ENCODE assay signal across 11 cellular contexts in genomic region chr10:34731885-34732701, GRCh38.
A peak's percentile ranks its signal among the peaks of the same experiment; 100 is the strongest.
DNase-seq lines count a peak whose midpoint lies in the region; ATAC-seq, FAIRE-seq and TF ChIP-seq lines count a peak whose summit lies in the region.
"Had no signal": no experiment of that assay in that cellular context is flagged by ENCODE, and none has a peak within 500 bp of the region (broad histone marks: within the 10 kb centered on the region; RNA-seq: fewer than 3 reads in every experiment).

No MANE protein-coding gene starts in this region.

- no peak overlapping the region for H2AFZ ChIP-seq in K562 (ENCODE audit: low read depth, low read length)
- no peak overlapping the region for H2AFZ ChIP-seq in hepatocyte

- TF ChIP-seq POLR2A in K562 (conservative IDR thresholded peaks at IDR 0.05), result no peak

- CTCF ChIA-PET in K562 (lab: Yijun Ruan, JAX; ENCODE audit: low intra/inter-chr PET ratio), result no interaction called here

- no peak overlapping the region for H3K27ac ChIP-seq in K562 (ENCODE audit: extremely low read depth, low read depth, low read length)
- peak overlapping the region; percentile 2 for H3K27ac ChIP-seq in hepatocyte
- H3K27ac ChIP-seq: thyroid gland had no signal

- no peak for TF ChIP-seq RAD21 in K562 (CRISPR knock-in tag; conservative IDR thresholded peaks at IDR 0.05 in 1 of 2, IDR thresholded peaks at IDR 0.05 in 1 of 2)

- no peak for TF ChIP-seq CTCF in K562 (IDR thresholded peaks at IDR 0.05 in 2 of 3, conservative IDR thresholded peaks at IDR 0.05 in 1 of 3; ENCODE audit: insufficient read depth in 2 of 3, low read depth in 1 of 3, low read length in 3 of 3)
- no peak for TF ChIP-seq CTCF in hepatocyte (IDR thresholded peaks at IDR 0.05; ENCODE audit: poor library complexity)

- DNase-seq in A172 (ENCODE audit: low spot score) (peak; percentile 82), HT-29 (ENCODE audit: low spot score) (peak; percentile 40), K562 (ENCODE audit: extremely low read depth in 1 of 4, low spot score in 3 of 4) (no peak), hepatocyte (ENCODE audit: low spot score) (no peak), NCI-H2227 (lab: John Stamatoyannopoulos, UW; ENCODE audit: unreplicated experiment) (no peak), NCI-H1417 (lab: John Stamatoyannopoulos, UW) (no peak)
- DNase-seq: DMS79; naive thymus-derived CD4-positive, alpha-beta T cell; thyroid gland had no signal

- H3K27me3 ChIP-seq in K562 (ENCODE audit: control insufficient read depth in 2 of 2, insufficient read depth in 2 of 2, low read length in 2 of 2) (no peaks in the 10 kb centered on the region), hepatocyte (no peaks in the 10 kb centered on the region)
- H3K27me3 ChIP-seq: thyroid gland had no signal

- POLR2A ChIA-PET in K562 (lab: Yijun Ruan, JAX), result interaction anchor here (0.7 to 1.7 kb wide), 4 partner anchors 9 to 284 kb away, joined by 3 to 4 read pairs (median 4); no protein-coding TSS in a partner anchor

- H3K4me1 ChIP-seq in K562 (replicated peaks in 1 of 2; ENCODE audit: control insufficient read depth in 2 of 2, insufficient read depth in 2 of 2, low read length in 2 of 2) (no peaks in the 10 kb centered on the region), hepatocyte (ENCODE audit: insufficient read depth) (peaks cover 37% of the 10 kb centered on the region)

- WGBS in K562 (ENCODE audit: insufficient coverage, low coverage, missing lambda C conversion rate), result 44% methylated on average over 7 of the region's 7 CpGs
- 57% methylated on average over 7 of the region's 7 CpGs for WGBS in hepatocyte (ENCODE audit: low lambda C conversion rate, missing lambda C conversion rate)

- intact Hi-C loops in K562 (cut with micrococcal nuclease), result loop anchor here (10.0 kb wide), 1 partner anchor 67 kb away; no protein-coding TSS in a partner anchor

- no peaks in the 10 kb centered on the region for H3K79me2 ChIP-seq in K562 (ENCODE audit: control insufficient read depth, insufficient read depth, low read length)
- peaks cover 87% of the 10 kb centered on the region for H3K79me2 ChIP-seq in hepatocyte

- H3K4me2 ChIP-seq in K562 (ENCODE audit: insufficient read depth, low read length) (no peak overlapping the region), hepatocyte (peak overlapping the region; percentile 2)

- H3K36me3 ChIP-seq in K562 (ENCODE audit: control insufficient read depth, insufficient read depth, low read length) (no peaks in the 10 kb centered on the region), hepatocyte (replicated peaks; ENCODE audit: insufficient read depth, low read depth) (no peaks in the 10 kb centered on the region)
- H3K36me3 ChIP-seq: thyroid gland had no signal

- no peak overlapping the region for H3K9ac ChIP-seq in K562 (ENCODE audit: insufficient read depth in 1 of 2, low read depth in 2 of 2, low read length in 2 of 2)

- no peak overlapping the region for H3K4me3 ChIP-seq in K562
- no peak overlapping the region for H3K4me3 ChIP-seq in hepatocyte
- H3K4me3 ChIP-seq: thyroid gland had no signal

- in situ Hi-C loops in K562 (cut with MboI), result no loop called here

- no peaks in the 10 kb centered on the region for H3K9me1 ChIP-seq in K562 (ENCODE audit: control insufficient read depth, insufficient read depth, low read length)

- BruUV-seq in K562 (replicated peaks; lab: Mats Ljungman, UMichigan), result no TSS peak

- H4K20me1 ChIP-seq in K562 (replicated peaks; ENCODE audit: control insufficient read depth, insufficient read depth, low read length) (0 out of 2 replicates have a peak, but pooled peaks cover under 1% of the 10 kb centered on the region), hepatocyte (ENCODE audit: insufficient read depth, poor library complexity, severe bottlenecking) (peaks cover 6% of the 10 kb centered on the region)

- H3K9me2 ChIP-seq in hepatocyte (replicated peaks; ENCODE audit: insufficient read depth), result no peaks in the 10 kb centered on the region

- no peak for FAIRE-seq in K562 (lab: Jason Lieb, UNC)

- no peak for ATAC-seq in K562
- ATAC-seq in HG02938 (IDR thresholded peaks at IDR 0.05; ENCODE audit: unreplicated experiment), result no peak
- ATAC-seq in HG03378 (IDR thresholded peaks at IDR 0.05; ENCODE audit: unreplicated experiment), result no peak
- ATAC-seq: naive thymus-derived CD4-positive, alpha-beta T cell had no signal

- no peak for TF ChIP-seq EP300 in K562 (IDR thresholded peaks at IDR 0.05; ENCODE audit: low read length)

- H3K9me3 ChIP-seq in K562 (replicated peaks; ENCODE audit: control insufficient read depth, insufficient read depth, low read depth, low read length) (no peaks in the 10 kb centered on the region), hepatocyte (ENCODE audit: low read depth) (no peaks in the 10 kb centered on the region)
- H3K9me3 ChIP-seq: thyroid gland had no signal

TF ChIP-seq in K562, 482 proteins besides CTCF, POLR2A, EP300 and RAD21:
- TF ChIP-seq SMARCA4 (IDR thresholded peaks at IDR 0.05) (no peak), MEIS2 (IDR thresholded peaks at IDR 0.05; ENCODE audit: partially characterized antibody) (peak; percentile 48), THAP12 (CRISPR knock-in tag; IDR thresholded peaks at IDR 0.05) (no peak), FOXA3 (CRISPR knock-in tag; conservative IDR thresholded peaks at IDR 0.05 in 1 of 2, IDR thresholded peaks at IDR 0.05 in 1 of 2) (0 out of 4 replicates have a peak, but pooled peaks of 1 of the 2 experiments have one; percentile 15), ILF3 (IDR thresholded peaks at IDR 0.05; ENCODE audit: borderline replicate concordance) (no peak)
TF ChIP-seq in K562: peak in this region for 2.

Comparison
In these comparisons a context has a peak if more than half of its experiments do, and no peak if none do; other contexts are left out.
1. DNase-seq: peak in A172 (single experiment) and HT-29 (single experiment); none in K562 (0 of 4), hepatocyte (single experiment), NCI-H2227 (single experiment) and NCI-H1417 (0 of 3).